Comparison of ENCODE assay signal across 8 cellular contexts in the genomic region with DNA sequence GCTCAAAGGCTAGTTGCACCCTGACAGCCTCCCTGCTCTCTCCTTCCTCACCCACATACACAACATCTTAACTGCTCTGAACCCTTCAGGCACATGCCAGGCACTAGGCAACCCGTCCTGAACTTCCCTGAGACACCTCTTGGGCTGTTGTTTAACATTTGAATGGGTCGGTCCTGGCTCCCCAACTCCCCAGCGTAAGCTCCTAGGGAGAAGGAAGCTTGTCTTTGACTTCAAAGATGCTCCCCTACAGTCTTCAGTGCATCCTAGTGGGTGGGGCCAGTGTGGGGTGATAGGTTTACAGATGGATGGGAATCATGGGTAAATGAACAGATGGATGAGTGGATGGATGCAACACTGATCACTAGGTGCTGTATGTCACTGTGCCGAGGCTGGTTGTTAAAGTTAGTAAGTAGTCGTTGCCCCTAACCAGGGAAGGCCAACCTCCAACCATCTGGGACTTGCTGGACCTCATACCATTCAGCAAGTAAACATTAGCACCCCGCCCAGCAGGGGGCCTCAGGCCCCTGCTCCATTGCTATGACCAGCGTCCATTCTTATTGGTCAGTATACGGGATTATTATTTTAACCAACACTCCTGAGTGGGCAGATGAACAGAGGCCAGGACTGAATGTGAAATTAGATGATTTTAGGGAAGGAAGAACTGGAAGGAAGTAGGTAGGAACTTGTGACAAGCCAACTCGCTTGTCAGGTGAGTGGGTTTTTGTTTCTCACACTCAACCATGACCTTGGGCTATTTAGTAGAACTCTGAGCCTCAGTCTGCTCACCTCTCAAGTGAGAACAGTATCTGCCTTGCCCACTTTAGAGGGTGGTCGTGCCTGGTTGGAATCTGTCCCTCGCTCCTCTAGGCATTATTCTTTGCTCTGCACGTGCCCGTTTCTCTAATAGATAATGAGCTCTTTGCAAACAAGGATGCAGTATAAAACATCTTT.
DNase-seq lines count a peak whose midpoint lies in the region; ATAC-seq lines count a peak whose summit lies in the region.

No MANE protein-coding gene starts in this region.

- no peaks in the 10 kb centered on the region for H3K9me3 Mint-ChIP-seq in stimulated activated naive CD8-positive, alpha-beta T cell treated with anti-CD3 and anti-CD28 coated beads, Interleukin-15, amount 100 ng/mL, for 72 hours

- no peak overlapping the region for H3K27ac Mint-ChIP-seq in stimulated activated naive CD8-positive, alpha-beta T cell treated with anti-CD3 and anti-CD28 coated beads, Interleukin-15, amount 100 ng/mL, for 72 hours

- peak; percentile 27 to 41 for DNase-seq in activated CD4-positive, alpha-beta T cell treated with anti-CD3 and anti-CD28 coated beads, Interleukin-2, amount 50 U/mL, for 48 hours
- DNase-seq in activated CD4-positive, alpha-beta T cell treated with anti-CD3 and anti-CD28 coated beads, Interleukin-2, amount 50 U/mL, for 1 hour, result no peak
- peak; percentile 34 for DNase-seq in LHCN-M2 (ENCODE audit: low read depth)
- DNase-seq in astrocyte of the hippocampus (ENCODE audit: low read depth, low spot score), result peak; percentile 81
- peak; percentile 81 for DNase-seq in islet precursor cell
- peak in 1 of 2 donors; percentile 42 for DNase-seq in stimulated activated naive CD8-positive, alpha-beta T cell treated with anti-CD3 and anti-CD28 coated beads, Interleukin-15, amount 100 ng/mL, for 72 hours
- no peak for DNase-seq in NCI-H1105 (lab: John Stamatoyannopoulos, UW)
- DNase-seq in NCI-H187 treated with DMSO at 0.1 percent for 48 hours (lab: John Stamatoyannopoulos, UW), result no peak

- no peak overlapping the region for H3K4me3 Mint-ChIP-seq in stimulated activated naive CD8-positive, alpha-beta T cell treated with anti-CD3 and anti-CD28 coated beads, Interleukin-15, amount 100 ng/mL, for 72 hours

- peak; percentile 73 for ATAC-seq in stimulated activated naive CD8-positive, alpha-beta T cell treated with anti-CD3 and anti-CD28 coated beads, Interleukin-15, amount 100 ng/mL, for 72 hours

- peaks cover 44% of the 10 kb centered on the region for H3K27me3 Mint-ChIP-seq in stimulated activated naive CD8-positive, alpha-beta T cell treated with anti-CD3 and anti-CD28 coated beads, Interleukin-15, amount 100 ng/mL, for 72 hours

- no peaks in the 10 kb centered on the region for H3K4me1 Mint-ChIP-seq in stimulated activated naive CD8-positive, alpha-beta T cell treated with anti-CD3 and anti-CD28 coated beads, Interleukin-15, amount 100 ng/mL, for 72 hours

Comparison
In these comparisons a context has a peak if more than half of its experiments do, and no peak if none do; other contexts are left out.
1. DNase-seq: peak in activated CD4-positive, alpha-beta T cell treated with anti-CD3 and anti-CD28 coated beads, Interleukin-2, amount 50 U/mL, for 48 hours (2 of 2), LHCN-M2 (single experiment), astrocyte of the hippocampus (single experiment) and islet precursor cell (single experiment); none in activated CD4-positive, alpha-beta T cell treated with anti-CD3 and anti-CD28 coated beads, Interleukin-2, amount 50 U/mL, for 1 hour (single experiment), NCI-H1105 (single experiment) and NCI-H187 treated with DMSO at 0.1 percent for 48 hours (single experiment).